ENCODE assay signal across 11 cellular contexts in the genomic region with DNA sequence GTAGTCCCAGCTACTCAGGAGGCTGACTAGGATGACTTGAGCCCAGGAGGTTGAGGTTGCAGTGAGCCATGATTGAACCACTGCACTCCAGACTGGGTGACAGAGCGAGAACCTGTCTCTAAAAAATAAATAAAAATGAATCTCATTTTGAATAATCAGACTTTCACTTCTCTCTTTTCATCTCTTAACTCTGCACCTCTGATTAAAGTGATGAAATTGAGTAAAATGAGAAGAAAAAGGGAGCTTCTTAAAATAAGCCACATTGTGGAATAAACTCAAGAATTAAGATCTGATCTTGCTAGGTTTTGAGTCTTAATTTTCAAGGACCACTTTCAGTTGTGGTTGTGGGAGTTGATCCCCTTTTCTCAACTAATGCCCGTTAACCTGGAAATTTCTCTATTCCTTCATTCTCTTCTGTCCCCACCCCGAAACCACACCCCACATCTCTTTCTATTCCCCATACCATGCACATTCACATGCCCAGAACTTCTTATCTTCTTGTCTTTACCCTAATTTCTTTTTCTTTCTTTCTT.
DNase-seq lines count a peak whose midpoint lies in the region; ATAC-seq and TF ChIP-seq lines count a peak whose summit lies in the region.
"Had no signal": no experiment of that assay in that cellular context is flagged by ENCODE, and none has a peak within 500 bp of the region (broad histone marks: within the 10 kb centered on the region; RNA-seq: fewer than 3 reads in every experiment).

No MANE protein-coding gene starts in this region.

- no peak overlapping the region for H3K18ac ChIP-seq in mesenchymal stem cell (ENCODE audit: low read depth in 1 of 2, low read length in 2 of 2)

- no peak overlapping the region for H2BK15ac ChIP-seq in mesenchymal stem cell (ENCODE audit: low read depth, poor library complexity, severe bottlenecking)

- H3K4me2 ChIP-seq in mesenchymal stem cell (ENCODE audit: low read length, poor library complexity, severe bottlenecking): no peak overlapping the region

- H4K8ac ChIP-seq in mesenchymal stem cell (ENCODE audit: low read length): no peak overlapping the region

- no peak overlapping the region for H3K14ac ChIP-seq in mesenchymal stem cell (ENCODE audit: low read length in 2 of 2)

- no peak overlapping the region for H2BK12ac ChIP-seq in mesenchymal stem cell (ENCODE audit: low read length in 2 of 2)

- H3K9ac ChIP-seq in mesenchymal stem cell (ENCODE audit: low read length): no peak overlapping the region

- DNase-seq in GM10266 (ENCODE audit: extremely low spot score): peak; percentile 28
- peak; percentile 45 for DNase-seq in MV-4-11 (lab: John Stamatoyannopoulos, UW)
- no peak for DNase-seq in GM19240 (ENCODE audit: insufficient read length, low spot score)
- no peak for DNase-seq in amniotic stem cell (lab: John Stamatoyannopoulos, UW)
- no peak for DNase-seq in stimulated activated CD4-positive, alpha-beta T cell treated with anti-CD3 and anti-CD28 coated beads, Interleukin-2, amount 100 ng/mL, for 48 hours
- no peak for DNase-seq in mesenchymal stem cell
- DNase-seq: CD4-positive, alpha-beta memory T cell; NCI-H2029 treated with DMSO at 0.1 percent for 48 hours; Right ventricle myocardium superior had no signal

- no peaks in the 10 kb centered on the region for H3K27me3 ChIP-seq in mesenchymal stem cell (ENCODE audit: control insufficient read depth in 1 of 2, insufficient read depth in 1 of 2, low read length in 2 of 2)

- H3K9me3 ChIP-seq in mesenchymal stem cell (ENCODE audit: control insufficient read depth, low read length): no peaks in the 10 kb centered on the region

- WGBS in mesenchymal stem cell: 91% methylated on average over 2 of the region's 3 CpGs

- H3K4me3 ChIP-seq in mesenchymal stem cell (ENCODE audit: insufficient read depth in 1 of 2, low read depth in 1 of 2, low read length in 2 of 2): no peak overlapping the region

- peaks cover 11% of the 10 kb centered on the region for H3K4me1 ChIP-seq in mesenchymal stem cell (ENCODE audit: control insufficient read depth, insufficient read depth, low read depth, low read length)

- no peak overlapping the region for H2AK5ac ChIP-seq in mesenchymal stem cell (ENCODE audit: low read length, severe bottlenecking)

- TF ChIP-seq CTCF in GM10266 (IDR thresholded peaks at IDR 0.05; ENCODE audit: control insufficient read depth, insufficient read depth, low read depth, missing control alignments): no peak

- no peaks in the 10 kb centered on the region for H3K36me3 ChIP-seq in mesenchymal stem cell (ENCODE audit: control insufficient read depth in 1 of 2, insufficient read depth in 2 of 2, low read depth in 1 of 2, low read length in 2 of 2)

- H3K27ac ChIP-seq in mesenchymal stem cell (ENCODE audit: low read length, poor library complexity, severe bottlenecking): no peak overlapping the region

- no peak overlapping the region for H2BK5ac ChIP-seq in mesenchymal stem cell (ENCODE audit: low read depth, low read length, poor library complexity, severe bottlenecking)

- H3K4ac ChIP-seq in mesenchymal stem cell (ENCODE audit: low read depth in 1 of 2, low read length in 2 of 2): no peak overlapping the region

- no peak overlapping the region for H3K23ac ChIP-seq in mesenchymal stem cell (ENCODE audit: low read length in 2 of 2)

- peak; percentile 73 for ATAC-seq in GM18907 (IDR thresholded peaks at IDR 0.05; ENCODE audit: unreplicated experiment)
- ATAC-seq in HG02678 (IDR thresholded peaks at IDR 0.05; ENCODE audit: unreplicated experiment): peak; percentile 68

- H2AFZ ChIP-seq in mesenchymal stem cell (ENCODE audit: low read depth, low read length): no peak overlapping the region

- H4K91ac ChIP-seq in mesenchymal stem cell (ENCODE audit: low read length): no peak overlapping the region

- H2BK120ac ChIP-seq in mesenchymal stem cell (ENCODE audit: low read depth, low read length): no peak overlapping the region

- H3K79me1 ChIP-seq in mesenchymal stem cell (replicated peaks; ENCODE audit: low read length, poor library complexity, severe bottlenecking): no peaks in the 10 kb centered on the region

Comparison
In these comparisons a context has a peak if more than half of its experiments do, and no peak if none do; other contexts are left out.
1. DNase-seq: peak in GM10266 (single experiment) and MV-4-11 (single experiment); none in GM19240 (single experiment), amniotic stem cell (single experiment), stimulated activated CD4-positive, alpha-beta T cell treated with anti-CD3 and anti-CD28 coated beads, Interleukin-2, amount 100 ng/mL, for 48 hours (0 of 2) and mesenchymal stem cell (single experiment).